ENCODE assay signal across 24 cellular contexts in genomic region chr14:53967606-53968005, GRCh38. TPM values are rescaled to one million over a fixed set of nuclear protein-coding genes. Genes with fewer than 3 reads are reported as not detected.
"Had no signal": no experiment of that assay in that cellular context is flagged by ENCODE, and none has a peak within 500 bp of the region (broad histone marks: within the 10 kb centered on the region; RNA-seq: fewer than 3 reads in every experiment).

No MANE protein-coding gene starts in this region.

- DNase-seq: activated CD4-positive, alpha-beta T cell treated with anti-CD3 and anti-CD28 coated beads, Interleukin-2, amount 10 ng/mL, durations not matched to agents 7 days and 5 days; activated CD4-positive, CD25-positive, alpha-beta regulatory T cell treated with anti-CD3 and anti-CD28 coated beads, Interleukin-2, amount 50 U/mL, for 72 hours; activated CD8-positive, alpha-beta T cell treated with anti-CD3 and anti-CD28 coated beads, Interleukin-2, amount 10 ng/mL, durations not matched to agents 7 days and 5 days; activated gamma-delta T cell; activated naive CD4-positive, alpha-beta T cell treated with anti-CD3 and anti-CD28 coated beads, Interleukin-2, amount 50 U/mL, for 16 hours; activated naive CD8-positive, alpha-beta T cell treated with anti-CD3 and anti-CD28 coated beads, Interleukin-2, amount 50 U/mL, for 24 hours; anterior cingulate cortex; central memory CD4-positive, alpha-beta T cell; effector memory CD4-positive, alpha-beta T cell; foreskin melanocyte; kidney glomerular epithelial cell; left ventricle myocardium inferior; naive thymus-derived CD8-positive, alpha-beta T cell; posterior cingulate gyrus; right lobe of liver; stimulated activated CD4-positive, alpha-beta T cell treated with anti-CD3 and anti-CD28 coated beads, Interleukin-2, amount 100 ng/mL, for 48 hours; stimulated activated CD8-positive, alpha-beta memory T cell treated with anti-CD3 and anti-CD28 coated beads, Interleukin-4, amount 100 ng/mL, for 48 hours; stimulated activated naive CD4-positive, alpha-beta T cell; WERI-Rb-1 had no signal

- H3K9ac ChIP-seq: neural progenitor cell had no signal

- H2AFZ ChIP-seq: neural progenitor cell had no signal

- H3K27me3 ChIP-seq: upper lobe of left lung had no signal

- H3K4me2 ChIP-seq: neural progenitor cell had no signal

- H3K27ac ChIP-seq: left ventricle myocardium inferior, neural progenitor cell, right lobe of liver, skin epidermis, thoracic aorta, upper lobe of left lung, WERI-Rb-1 had no signal

- H3K4me3 ChIP-seq: left ventricle myocardium inferior, neural progenitor cell, right lobe of liver, skin epidermis, thoracic aorta, upper lobe of left lung had no signal

- ATAC-seq: activated CD8-positive, alpha-beta T cell treated with anti-CD3 and anti-CD28 coated beads, Interleukin-2, amount 10 ng/mL, durations not matched to agents 7 days and 5 days; activated naive CD8-positive, alpha-beta T cell treated with anti-CD3 and anti-CD28 coated beads, Interleukin-2, amount 50 U/mL, for 24 hours; naive thymus-derived CD8-positive, alpha-beta T cell; right lobe of liver had no signal

- H3K9me3 ChIP-seq: left ventricle myocardium inferior, right lobe of liver, thoracic aorta, upper lobe of left lung had no signal

- H3K36me3 ChIP-seq: left ventricle myocardium inferior, neural progenitor cell, right lobe of liver, thoracic aorta, upper lobe of left lung, WERI-Rb-1 had no signal

RNA-seq across cellular contexts. Expression of gene BMP4, which starts 11.0 kb away (rescaled TPM):
- total RNA-seq: activated CD8-positive, alpha-beta T cell treated with anti-CD3 and anti-CD28 coated beads, Interleukin-2, amount 10 ng/mL, durations not matched to agents 7 days and 5 days; activated T-helper 1 cell treated with anti-CD3 and anti-CD28 coated beads, Interleukin-12 subunit alpha, Interleukin-12 subunit beta, Interleukin-2, Interleukin-4 antibody, amounts not matched to agents 30 ng/mL and 10 ng/mL and 1 ng/mL, durations not matched to agents 14 hours and 24 hours and 36 hours had no signal
